8 cellular contexts compared by ENCODE assay signal in the genomic region with DNA sequence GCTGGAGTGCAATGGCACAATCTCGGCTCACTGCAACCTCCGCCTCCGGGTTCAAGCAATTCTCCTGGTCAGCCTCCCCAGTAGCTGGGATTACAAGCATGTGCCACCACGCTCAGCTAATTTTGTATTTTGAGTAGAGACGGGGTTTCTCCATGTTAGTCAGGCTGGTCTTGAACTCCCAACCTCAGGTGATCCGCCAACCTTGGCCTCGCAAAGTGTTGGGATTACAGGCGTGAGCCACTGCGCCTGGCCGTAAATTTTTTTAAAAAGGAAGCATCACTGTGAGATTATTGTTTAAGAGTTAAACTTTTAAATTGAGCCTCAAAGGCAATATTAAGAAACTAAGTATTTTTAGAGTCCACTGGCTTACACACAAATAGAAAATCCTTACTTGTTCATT. TPM values are rescaled to one million over a fixed set of nuclear protein-coding genes. Genes with fewer than 3 reads are reported as not detected.
DNase-seq lines count a peak whose midpoint lies in the region; ATAC-seq and TF ChIP-seq lines count a peak whose summit lies in the region.
"Not testable (repeated sequence)": the region's sequence is repeated elsewhere in the genome, so short reads cannot be mapped to it uniquely, and the experiment has no call there.

No MANE protein-coding gene starts in this region.

- H3K27ac Mint-ChIP-seq in CD8-positive, alpha-beta memory T cell: peak overlapping the region in 4 of 8 donors; percentile 26 to 97 (median 62)
- H3K27ac Mint-ChIP-seq in T-helper 17 cell (peak overlapping the region; percentile 97), brain (peak overlapping the region in 1 of 5 experiments; percentile 99)
- H3K27ac Mint-ChIP-seq in natural killer cell treated with Interleukin-12 subunit alpha and Interleukin-12 subunit beta and Interleukin-15 and Interleukin-18, amount 100 ng/mL, for 72 hours: peak overlapping the region; percentile 90 to 95

- not testable (repeated sequence) for TF ChIP-seq EP300 in gastroesophageal sphincter (IDR thresholded peaks at IDR 0.05)

- ATAC-seq in T-helper 17 cell; activated T-cell treated with anti-CD3 and anti-CD28 coated beads, Interleukin-2, amount 50 U/mL, for 4 hours; gastroesophageal sphincter; natural killer cell treated with Interleukin-12 subunit alpha and Interleukin-12 subunit beta and Interleukin-15 and Interleukin-18, amount 100 ng/mL, for 72 hours: not testable (repeated sequence)

- DNase-seq in CD8-positive, alpha-beta memory T cell; T-helper 17 cell; activated T-cell treated with anti-CD3 and anti-CD28 coated beads, Interleukin-2, amount 50 U/mL, for 4 hours; natural killer cell treated with Interleukin-12 subunit alpha and Interleukin-12 subunit beta and Interleukin-15 and Interleukin-18, amount 100 ng/mL, for 72 hours (ENCODE audit: low spot score): not testable (repeated sequence)

- not testable (repeated sequence) for TF ChIP-seq POLR2A in gastroesophageal sphincter (IDR thresholded peaks at IDR 0.05)

- not testable (repeated sequence) for H3K4me3 ChIP-seq in CD8-positive, alpha-beta memory T cell (ENCODE audit: low read length); gastroesophageal sphincter; skeletal muscle satellite cell (ENCODE audit: low read length)
- peak overlapping the region; percentile 86 for H3K4me3 ChIP-seq in Loucy (ENCODE audit: low read length, poor library complexity, severe bottlenecking)

- not testable (repeated sequence) for H3K9me2 ChIP-seq in Loucy (replicated peaks; ENCODE audit: low read depth, low read length)

- H3K4me2 ChIP-seq in Loucy (ENCODE audit: low read depth, low read length, poor library complexity, severe bottlenecking): peak overlapping the region; percentile 72
- H3K4me2 ChIP-seq in skeletal muscle satellite cell (ENCODE audit: low read length): peak overlapping the region; percentile 85

- H3K4me1 Mint-ChIP-seq in CD8-positive, alpha-beta memory T cell: peaks cover 45 to 73% (median 62%) of the 10 kb centered on the region in 3 donors
- peaks cover 21% of the 10 kb centered on the region for H3K4me1 Mint-ChIP-seq in T-helper 17 cell
- H3K4me1 Mint-ChIP-seq in activated T-cell treated with anti-CD3 and anti-CD28 coated beads, Interleukin-2, amount 50 U/mL, for 4 hours (ENCODE audit: low read depth): peaks cover 59% of the 10 kb centered on the region
- H3K4me1 Mint-ChIP-seq in brain: peaks cover 50% of the 10 kb centered on the region
- H3K4me1 Mint-ChIP-seq in natural killer cell treated with Interleukin-12 subunit alpha and Interleukin-12 subunit beta and Interleukin-15 and Interleukin-18, amount 100 ng/mL, for 72 hours (ENCODE audit: low read depth in 2 of 2): peaks cover 25 to 27% of the 10 kb centered on the region in 2 donors

- peaks cover 85% of the 10 kb centered on the region for H3K79me2 ChIP-seq in Loucy (ENCODE audit: insufficient read depth, low read length)

- not testable (repeated sequence) for H3K27me3 Mint-ChIP-seq in CD8-positive, alpha-beta memory T cell; T-helper 17 cell; activated T-cell treated with anti-CD3 and anti-CD28 coated beads, Interleukin-2, amount 50 U/mL, for 4 hours (ENCODE audit: low read depth); brain; natural killer cell treated with Interleukin-12 subunit alpha and Interleukin-12 subunit beta and Interleukin-15 and Interleukin-18, amount 100 ng/mL, for 72 hours

- H3K36me3 Mint-ChIP-seq in CD8-positive, alpha-beta memory T cell: peaks cover 0 to 39% (median 1%) of the 10 kb centered on the region in 3 donors
- not testable (repeated sequence) for H3K36me3 Mint-ChIP-seq in T-helper 17 cell (ENCODE audit: low read depth); activated T-cell treated with anti-CD3 and anti-CD28 coated beads, Interleukin-2, amount 50 U/mL, for 4 hours (ENCODE audit: insufficient read depth); natural killer cell treated with Interleukin-12 subunit alpha and Interleukin-12 subunit beta and Interleukin-15 and Interleukin-18, amount 100 ng/mL, for 72 hours
- H3K36me3 Mint-ChIP-seq in brain: peaks cover 32% of the 10 kb centered on the region

- H2AFZ ChIP-seq in Loucy (ENCODE audit: low read length): not testable (repeated sequence)

- 84 to 92% methylated on average over 4 to 10 of the region's 10 CpGs for WGBS in gastroesophageal sphincter (ENCODE audit: low coverage in 1 of 2), 2 donors

- H3F3A ChIP-seq in Loucy (ENCODE audit: low read depth): not testable (repeated sequence)

- POLR2A ChIA-PET in CD8-positive, alpha-beta memory T cell (lab: Charles Lee): interaction anchor here (1.2 kb wide), 1 partner anchor 30 kb away, joined by 3 read pairs; no protein-coding TSS in a partner anchor

- H3K27me3 ChIP-seq in CD8-positive, alpha-beta memory T cell (ENCODE audit: insufficient read depth, low read length, poor library complexity, severe bottlenecking); Loucy (ENCODE audit: insufficient read depth, low read length, poor library complexity, severe bottlenecking); gastroesophageal sphincter; skeletal muscle satellite cell (ENCODE audit: control insufficient read depth, insufficient read depth, low read length): not testable (repeated sequence)

- peak overlapping the region in 6 of 7 donors; percentile 38 to 96 (median 94) for H3K4me3 Mint-ChIP-seq in CD8-positive, alpha-beta memory T cell
- H3K4me3 Mint-ChIP-seq in T-helper 17 cell (peak overlapping the region; percentile 45), brain (peak overlapping the region; percentile 92 to 97 (median 94))
- peak overlapping the region; percentile 11 for H3K4me3 Mint-ChIP-seq in activated T-cell treated with anti-CD3 and anti-CD28 coated beads, Interleukin-2, amount 50 U/mL, for 4 hours
- H3K4me3 Mint-ChIP-seq in natural killer cell treated with Interleukin-12 subunit alpha and Interleukin-12 subunit beta and Interleukin-15 and Interleukin-18, amount 100 ng/mL, for 72 hours: peak overlapping the region; percentile 87

- not testable (repeated sequence) for H3K9me3 Mint-ChIP-seq in CD8-positive, alpha-beta memory T cell; activated T-cell treated with anti-CD3 and anti-CD28 coated beads, Interleukin-2, amount 50 U/mL, for 4 hours; brain; natural killer cell treated with Interleukin-12 subunit alpha and Interleukin-12 subunit beta and Interleukin-15 and Interleukin-18, amount 100 ng/mL, for 72 hours

- not testable (repeated sequence) for H3K36me3 ChIP-seq in CD8-positive, alpha-beta memory T cell (ENCODE audit: insufficient read depth, low read length); Loucy (ENCODE audit: insufficient read depth, low read length); gastroesophageal sphincter; skeletal muscle satellite cell (ENCODE audit: insufficient read depth, low read length)

- peaks cover 51% of the 10 kb centered on the region for H3K4me1 ChIP-seq in CD8-positive, alpha-beta memory T cell (ENCODE audit: insufficient read depth, low read length)
- H3K4me1 ChIP-seq in Loucy (ENCODE audit: insufficient read depth, low read length, poor library complexity, severe bottlenecking) (peaks cover 32% of the 10 kb centered on the region), gastroesophageal sphincter (peaks cover 0 to 72% (median 8%) of the 10 kb centered on the region in 3 donors), skeletal muscle satellite cell (ENCODE audit: control insufficient read depth, insufficient read depth, low read length) (peaks cover 15% of the 10 kb centered on the region)

- CTCF ChIA-PET in CD8-positive, alpha-beta memory T cell (lab: Charles Lee): interaction anchor here (1.3 kb wide), 1 partner anchor 42 kb away, joined by 8 read pairs; no protein-coding TSS in a partner anchor

- H3K27ac ChIP-seq in CD8-positive, alpha-beta memory T cell (ENCODE audit: low read depth, low read length): peak overlapping the region; percentile 82
- H3K27ac ChIP-seq in gastroesophageal sphincter: peak overlapping the region in 3 of 4 donors; percentile 11 to 97 (median 96)

- peaks cover 64% of the 10 kb centered on the region for H4K20me1 ChIP-seq in Loucy (ENCODE audit: insufficient read depth, low read length, poor library complexity, severe bottlenecking)

- H3K9me3 ChIP-seq in CD8-positive, alpha-beta memory T cell (ENCODE audit: low read length); Loucy (ENCODE audit: insufficient read depth, low read depth, low read length); T-helper 17 cell (ENCODE audit: control insufficient read depth, low read length, poor library complexity, severe bottlenecking); gastroesophageal sphincter; skeletal muscle satellite cell (replicated peaks; ENCODE audit: low read length): not testable (repeated sequence)

- not testable (repeated sequence) for TF ChIP-seq CTCF in Loucy (conservative IDR thresholded peaks at IDR 0.05; ENCODE audit: low read length); brain (conservative IDR thresholded peaks at IDR 0.05); gastroesophageal sphincter (IDR thresholded peaks at IDR 0.05)

- peak overlapping the region; percentile 87 for H3K9ac ChIP-seq in Loucy (ENCODE audit: low read depth, low read length, poor library complexity, severe bottlenecking)
- not testable (repeated sequence) for H3K9ac ChIP-seq in skeletal muscle satellite cell (ENCODE audit: low read depth, low read length)

RNA-seq across cellular contexts. Expression of a gene that starts 2.7 kb away (rescaled TPM):
- 10 to 100 TPM; 71.9 to 74.1 TPM for total RNA-seq in CD8-positive, alpha-beta memory T cell
- polyA plus RNA-seq in CD8-positive, alpha-beta memory T cell: 24.1 TPM
- total RNA-seq in T-helper 17 cell (100 to 1,000 TPM; 148 to 170 TPM), gastroesophageal sphincter (100 to 1,000 TPM; 120 to 210 (median 157) TPM)
- 10 to 100 TPM; 57.0 to 58.1 (median 58.1) TPM for total RNA-seq in activated T-cell treated with anti-CD3 and anti-CD28 coated beads, Interleukin-2, amount 50 U/mL, for 4 hours
- polyA plus RNA-seq in brain (ENCODE audit: insufficient read depth, low read depth, low replicate concordance): 15.9 TPM
- 100 to 1,000 TPM in 1 of 2 donors, 10 to 100 TPM in 1; 92.3 to 125 TPM for total RNA-seq in natural killer cell treated with Interleukin-12 subunit alpha and Interleukin-12 subunit beta and Interleukin-15 and Interleukin-18, amount 100 ng/mL, for 72 hours
- total RNA-seq in skeletal muscle satellite cell (2012; rRNA removed): 62.7 and 82.9 TPM in 2 replicates

Comparison
In these comparisons a context has a peak if more than half of its experiments do, and no peak if none do; other contexts are left out.
1. H3K4me3 Mint-ChIP-seq: peak in every context shown above with its lines; median percentile 94 in CD8-positive, alpha-beta memory T cell; 94 in brain; 87 in natural killer cell treated with Interleukin-12 subunit alpha and Interleukin-12 subunit beta and Interleukin-15 and Interleukin-18, amount 100 ng/mL, for 72 hours; 45 in T-helper 17 cell; 11 in activated T-cell treated with anti-CD3 and anti-CD28 coated beads, Interleukin-2, amount 50 U/mL, for 4 hours.